Comparison of ENCODE assay signal across 1 cellular context in genomic region chr11:75572744-75573143, GRCh38.
TF ChIP-seq lines count a peak whose summit lies in the region.

No MANE protein-coding gene starts in this region.

TF ChIP-seq in SK-N-SH treated with all-trans-retinoic acid at 6 μM for 48 hours, 23 proteins besides CTCF, POLR2A, EP300 and RAD21:
- TF ChIP-seq ESRRG (CRISPR knock-in tag; IDR thresholded peaks at IDR 0.05) = no peak
- TF ChIP-seq BACH2 (CRISPR knock-in tag; IDR thresholded peaks at IDR 0.05; ENCODE audit: borderline replicate concordance) = no peak
- no peak for TF ChIP-seq ZNF8 (CRISPR knock-in tag; IDR thresholded peaks at IDR 0.05)
- no peak for TF ChIP-seq OSR1 (CRISPR knock-in tag; IDR thresholded peaks at IDR 0.05)
- no peak for TF ChIP-seq SNAI2 (CRISPR knock-in tag; IDR thresholded peaks at IDR 0.05)
- TF ChIP-seq ZC3H10 (CRISPR knock-in tag; IDR thresholded peaks at IDR 0.05) = no peak
- TF ChIP-seq ZFP3 (CRISPR knock-in tag; IDR thresholded peaks at IDR 0.05) = no peak
- no peak for TF ChIP-seq TOX (CRISPR knock-in tag; IDR thresholded peaks at IDR 0.05; ENCODE audit: borderline replicate concordance)
- TF ChIP-seq PATZ1 (CRISPR knock-in tag; IDR thresholded peaks at IDR 0.05; ENCODE audit: borderline replicate concordance) = no peak
- no peak for TF ChIP-seq ZNF70 (CRISPR knock-in tag; IDR thresholded peaks at IDR 0.05)
- no peak for TF ChIP-seq ZFP30 (CRISPR knock-in tag; IDR thresholded peaks at IDR 0.05)
- TF ChIP-seq PPARA (CRISPR knock-in tag; IDR thresholded peaks at IDR 0.05; ENCODE audit: borderline replicate concordance) = no peak
- no peak for TF ChIP-seq CSDC2 (CRISPR knock-in tag; IDR thresholded peaks at IDR 0.05)
- TF ChIP-seq ARNTL (CRISPR knock-in tag; IDR thresholded peaks at IDR 0.05; ENCODE audit: borderline replicate concordance, low read depth) = no peak
- TF ChIP-seq CREB5 (CRISPR knock-in tag; IDR thresholded peaks at IDR 0.05; ENCODE audit: low read depth) = no peak
- TF ChIP-seq GLIS3 (CRISPR knock-in tag; IDR thresholded peaks at IDR 0.05) = no peak
- TF ChIP-seq TCF4 (CRISPR knock-in tag; IDR thresholded peaks at IDR 0.05; ENCODE audit: borderline replicate concordance) = no peak
- TF ChIP-seq CSRNP3 (CRISPR knock-in tag; IDR thresholded peaks at IDR 0.05) = no peak
- TF ChIP-seq RARB (CRISPR knock-in tag; IDR thresholded peaks at IDR 0.05) = no peak
